ENCODE assay signal across 9 cellular contexts in the genomic region with DNA sequence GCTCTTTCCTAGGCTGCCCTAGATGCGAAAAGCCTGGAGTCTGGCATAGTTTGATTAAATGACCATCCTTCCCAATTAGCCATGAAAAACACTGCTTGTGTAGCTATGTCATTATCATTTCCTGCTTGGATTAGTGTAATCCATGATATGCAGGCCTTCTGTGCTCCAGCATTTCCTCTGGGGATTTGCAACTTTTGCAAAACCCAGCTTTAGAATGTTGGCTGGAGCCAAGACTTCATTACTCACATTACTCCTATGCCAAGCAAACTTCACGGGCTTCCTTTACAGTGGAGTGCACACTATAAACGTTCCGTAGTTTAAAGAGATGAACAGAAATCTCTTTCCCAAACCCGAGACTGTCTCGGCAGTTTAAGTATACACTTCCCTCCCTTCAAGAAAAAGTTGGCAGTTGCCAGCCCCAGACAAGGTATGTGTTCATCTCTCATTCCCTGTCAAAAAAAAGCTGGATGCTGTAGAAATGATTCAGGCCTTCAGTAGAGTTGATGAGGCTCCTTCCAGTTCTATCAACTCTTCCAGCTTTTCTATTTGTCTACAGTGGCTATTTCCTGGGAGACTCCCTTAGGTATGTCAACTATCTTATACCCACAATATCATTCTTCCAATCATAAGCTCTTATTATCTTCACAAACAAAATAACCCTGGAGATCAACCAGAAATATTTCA.
DNase-seq lines count a peak whose midpoint lies in the region; ATAC-seq and TF ChIP-seq lines count a peak whose summit lies in the region.
"Had no signal": no experiment of that assay in that cellular context is flagged by ENCODE, and none has a peak within 500 bp of the region (broad histone marks: within the 10 kb centered on the region; RNA-seq: fewer than 3 reads in every experiment).

No MANE protein-coding gene starts in this region.

- peaks cover 19 to 44% of the 10 kb centered on the region in 2 donors for H3K4me1 Mint-ChIP-seq in stimulated activated naive B cell treated with anti-CD40 and anti-IgM and Interleukin-4, amounts not matched to agents 10 μg/mL and 1 μg/mL and 100 μg/mL, for 72 hours

- H3K27me3 ChIP-seq in adrenal gland: no peaks in the 10 kb centered on the region
- no peaks in the 10 kb centered on the region for H3K27me3 ChIP-seq in heart left ventricle

- H3K27ac ChIP-seq in adrenal gland (peak overlapping the region in 2 of 5 donors; percentile 32 to 57), heart left ventricle (peak overlapping the region in 11 of 12 donors; percentile 29 to 83 (median 60)), skin epidermis (peak overlapping the region in 12 of 21 experiments; percentile 8 to 67 (median 52))

- H3K4me1 ChIP-seq in adrenal gland (replicated peaks in 1 of 2) (peaks cover 0 to 20% of the 10 kb centered on the region in 2 donors), heart left ventricle (peaks cover 0 to 55% (median 21%) of the 10 kb centered on the region in 12 donors)

- peak; percentile 68 to 92 (median 91) for ATAC-seq in heart left ventricle
- no peak for ATAC-seq in stimulated activated naive B cell treated with anti-CD40 and anti-IgM and Interleukin-4, amounts not matched to agents 10 μg/mL and 1 μg/mL and 100 μg/mL, for 72 hours (replicated peaks)
- no peak for ATAC-seq in GM18505 (IDR thresholded peaks at IDR 0.05; ENCODE audit: unreplicated experiment)

- H3K27me3 Mint-ChIP-seq in stimulated activated naive B cell treated with anti-CD40 and anti-IgM and Interleukin-4, amounts not matched to agents 10 μg/mL and 1 μg/mL and 100 μg/mL, for 72 hours: no peaks in the 10 kb centered on the region

- no peak overlapping the region for H3K27ac Mint-ChIP-seq in stimulated activated naive B cell treated with anti-CD40 and anti-IgM and Interleukin-4, amounts not matched to agents 10 μg/mL and 1 μg/mL and 100 μg/mL, for 72 hours

- intact Hi-C loops in adrenal gland (cut with DNase I): no loop called here
- intact Hi-C loops in heart left ventricle (cut with DNase I): loop anchor here in 6 of 10 donors (5.0 to 10.0 kb wide), 3 partner anchors 44 to 179 kb away; partner anchors contain the start of gene MAML2 (in 2 of the 6)

- H3K36me3 ChIP-seq in adrenal gland (replicated peaks in 1 of 2) (no peaks in the 10 kb centered on the region), heart left ventricle (no peaks in the 10 kb centered on the region)

- TF ChIP-seq POLR2A in adrenal gland (IDR thresholded peaks at IDR 0.05) (no peak), heart left ventricle (IDR thresholded peaks at IDR 0.05) (no peak), GM18505 (IDR thresholded peaks at IDR 0.05; ENCODE audit: borderline replicate concordance, extremely low read depth, insufficient read depth, insufficient read length) (no peak)

- TF ChIP-seq CTCF in adrenal gland (IDR thresholded peaks at IDR 0.05): no peak
- TF ChIP-seq CTCF in heart left ventricle (IDR thresholded peaks at IDR 0.05): no peak

- H3K9me3 Mint-ChIP-seq in stimulated activated naive B cell treated with anti-CD40 and anti-IgM and Interleukin-4, amounts not matched to agents 10 μg/mL and 1 μg/mL and 100 μg/mL, for 72 hours: peaks cover 0 to 3% of the 10 kb centered on the region in 2 donors

- WGBS in adrenal gland, 4 donors: 59 to 74% (median 71%) methylated on average over 6 of the region's 6 CpGs
- 38 to 53% (median 45%) methylated on average over 6 of the region's 6 CpGs for WGBS in heart left ventricle, 4 donors

- peak; percentile 4 for DNase-seq in GOT3 (lab: John Stamatoyannopoulos, UW)
- DNase-seq in adrenal gland: peak in 5 of 7 donors; percentile 19 to 58 (median 25)
- peak in 4 of 5 donors; percentile 35 to 56 (median 47) for DNase-seq in heart left ventricle
- no peak for DNase-seq in stimulated activated naive B cell treated with anti-CD40 and anti-IgM and Interleukin-4, amounts not matched to agents 10 μg/mL and 1 μg/mL and 100 μg/mL, for 72 hours
- no peak for DNase-seq in LoVo (ENCODE audit: low spot score)
- DNase-seq in UCSD-AML1 (lab: John Stamatoyannopoulos, UW; ENCODE audit: unreplicated experiment): no peak
- DNase-seq: stimulated activated CD4-positive, alpha-beta T cell treated with anti-CD3 and anti-CD28 coated beads, Interleukin-4, amount 100 ng/mL, for 1 hour had no signal

- no peaks in the 10 kb centered on the region for H3K9me3 ChIP-seq in adrenal gland (replicated peaks in 1 of 3)
- no peaks in the 10 kb centered on the region for H3K9me3 ChIP-seq in heart left ventricle

- no peak overlapping the region for H3K4me3 Mint-ChIP-seq in stimulated activated naive B cell treated with anti-CD40 and anti-IgM and Interleukin-4, amounts not matched to agents 10 μg/mL and 1 μg/mL and 100 μg/mL, for 72 hours

- H3K36me3 Mint-ChIP-seq in stimulated activated naive B cell treated with anti-CD40 and anti-IgM and Interleukin-4, amounts not matched to agents 10 μg/mL and 1 μg/mL and 100 μg/mL, for 72 hours: peaks cover 5 to 10% of the 10 kb centered on the region in 2 donors

- H3K4me3 ChIP-seq in adrenal gland: no peak overlapping the region
- H3K4me3 ChIP-seq in heart left ventricle: no peak overlapping the region
- no peak overlapping the region for H3K4me3 ChIP-seq in skin epidermis

Comparison
In these comparisons a context has a peak if more than half of its experiments do, and no peak if none do; other contexts are left out.
1. DNase-seq: peak in GOT3 (single experiment), adrenal gland (5 of 7) and heart left ventricle (4 of 5); none in stimulated activated naive B cell treated with anti-CD40 and anti-IgM and Interleukin-4, amounts not matched to agents 10 μg/mL and 1 μg/mL and 100 μg/mL, for 72 hours (single experiment), LoVo (single experiment) and UCSD-AML1 (single experiment).
2. ATAC-seq: peak in heart left ventricle (4 of 4); none in stimulated activated naive B cell treated with anti-CD40 and anti-IgM and Interleukin-4, amounts not matched to agents 10 μg/mL and 1 μg/mL and 100 μg/mL, for 72 hours (0 of 2) and GM18505 (single experiment).
3. intact Hi-C loops: an anchor here in heart left ventricle (5.0 to 10.0 kb wide); none called in adrenal gland.